1 cellular context compared by ENCODE assay signal in the genomic region with DNA sequence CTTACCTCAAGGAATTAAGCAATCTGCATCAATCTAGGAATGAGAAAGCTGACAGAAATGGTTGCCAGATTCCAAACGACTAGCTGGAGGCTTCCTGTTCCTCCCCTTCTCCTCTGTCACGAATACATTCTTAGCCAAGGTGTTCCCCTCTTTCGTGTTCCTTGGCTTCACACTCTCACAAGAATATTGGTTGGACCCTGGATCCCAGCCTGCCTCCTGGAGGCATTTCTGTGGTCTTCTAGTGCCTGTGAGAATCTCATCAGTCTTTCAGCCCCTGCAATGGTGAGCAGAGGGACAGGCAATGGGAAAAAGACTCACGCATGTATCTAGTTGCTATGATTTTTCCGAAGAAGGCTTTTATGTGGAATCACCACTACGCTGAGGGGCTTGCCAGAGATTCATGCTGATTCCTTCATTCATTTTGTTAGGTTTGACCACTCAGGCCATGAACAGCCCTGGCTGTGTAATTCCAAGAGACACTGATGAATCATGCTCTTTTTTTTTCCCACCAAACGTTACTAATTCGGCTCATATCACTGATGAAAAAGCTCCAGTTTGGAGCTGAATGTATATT.
TF ChIP-seq lines count a peak whose summit lies in the region.

No MANE protein-coding gene starts in this region.

TF ChIP-seq in H1, 55 proteins besides CTCF, POLR2A, EP300 and RAD21:
- TF ChIP-seq RXRA (IDR thresholded peaks at IDR 0.05; ENCODE audit: insufficient read depth, low read depth, low read length) (no peak), ZNF274 (IDR thresholded peaks at IDR 0.05; ENCODE audit: borderline replicate concordance, extremely low read depth, low read length) (no peak), ASH2L (IDR thresholded peaks at IDR 0.05; ENCODE audit: low read length) (no peak), TCF12 (IDR thresholded peaks at IDR 0.05; ENCODE audit: low read depth, low read length) (no peak), NRF1 (IDR thresholded peaks at IDR 0.05; ENCODE audit: low read depth, low read length) (no peak), CREB1 (IDR thresholded peaks at IDR 0.05) (no peak), JUND (IDR thresholded peaks at IDR 0.05; ENCODE audit: low read length) (no peak), HDAC2 (IDR thresholded peaks at IDR 0.05; ENCODE audit: borderline replicate concordance in 1 of 2, low read depth in 2 of 2, low read length in 2 of 2) (no peak), RNF2 (IDR thresholded peaks at IDR 0.05; ENCODE audit: borderline replicate concordance, low read depth, low read length, missing control alignments, poor library complexity, severe bottlenecking) (no peak), KDM1A (IDR thresholded peaks at IDR 0.05; ENCODE audit: borderline replicate concordance, low read length) (no peak), BRCA1 (IDR thresholded peaks at IDR 0.05; ENCODE audit: low read depth, low read length) (no peak), TEAD4 (IDR thresholded peaks at IDR 0.05; ENCODE audit: low read depth, low read length) (no peak), EZH2 (IDR thresholded peaks at IDR 0.05; ENCODE audit: low read depth, low read length, severe bottlenecking) (no peak), TAF7 (optimal IDR thresholded peaks at IDR 0.05; ENCODE audit: borderline replicate concordance, low read depth, low read length) (no peak), TAF1 (IDR thresholded peaks at IDR 0.05; ENCODE audit: low read depth, low read length) (no peak), CHD7 (IDR thresholded peaks at IDR 0.05; ENCODE audit: insufficient replicate concordance, low read length) (no peak)
- TF ChIP-seq, protein P1, sequence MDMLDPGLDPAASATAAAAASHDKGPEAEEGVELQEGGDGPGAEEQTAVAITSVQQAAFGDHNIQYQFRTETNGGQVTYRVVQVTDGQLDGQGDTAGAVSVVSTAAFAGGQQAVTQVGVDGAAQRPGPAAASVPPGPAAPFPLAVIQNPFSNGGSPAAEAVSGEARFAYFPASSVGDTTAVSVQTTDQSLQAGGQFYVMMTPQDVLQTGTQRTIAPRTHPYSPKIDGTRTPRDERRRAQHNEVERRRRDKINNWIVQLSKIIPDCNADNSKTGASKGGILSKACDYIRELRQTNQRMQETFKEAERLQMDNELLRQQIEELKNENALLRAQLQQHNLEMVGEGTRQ (IDR thresholded peaks at IDR 0.05; ENCODE audit: low read length), result no peak
